1 cellular context compared by ENCODE assay signal in genomic region chr4:139763668-139764067, GRCh38.
TF ChIP-seq lines count a peak whose summit lies in the region.

No MANE protein-coding gene starts in this region.

TF ChIP-seq in GM23338, 12 proteins besides CTCF, POLR2A, EP300 and RAD21 (continued from another document):
- TF ChIP-seq ZNF114 (CRISPR knock-in tag; IDR thresholded peaks at IDR 0.05) (no peak), STAT1 (IDR thresholded peaks at IDR 0.05; ENCODE audit: unreplicated experiment) (no peak), JUNB (IDR thresholded peaks at IDR 0.05; ENCODE audit: unreplicated experiment) (no peak), CREB1 (CRISPR knock-in tag; IDR thresholded peaks at IDR 0.05; ENCODE audit: low read depth) (no peak), ZNF331 (CRISPR knock-in tag; IDR thresholded peaks at IDR 0.05; ENCODE audit: low read depth) (no peak), REST (IDR thresholded peaks at IDR 0.05; ENCODE audit: unreplicated experiment) (no peak)
TF ChIP-seq in GM23338: peak in this region for 0.
